ENCODE assay signal across 34 cellular contexts in genomic region chr12:129566800-129567199, GRCh38.
"Had no signal": no experiment of that assay in that cellular context is flagged by ENCODE, and none has a peak within 500 bp of the region (broad histone marks: within the 10 kb centered on the region; RNA-seq: fewer than 3 reads in every experiment).

No MANE protein-coding gene starts in this region.

- H3K4me3 ChIP-seq: adrenal gland, ascending aorta, body of pancreas, breast epithelium, cardiac muscle cell had no signal

- ATAC-seq: activated naive CD4-positive, alpha-beta T cell treated with anti-CD3 and anti-CD28 coated beads, Interleukin-2, amount 50 U/mL, for 72 hours; activated naive CD8-positive, alpha-beta T cell treated with anti-CD3 and anti-CD28 coated beads, Interleukin-2, amount 50 U/mL, for 24 hours; activated T-cell treated with anti-CD3 and anti-CD28 coated beads, Interleukin-2, amount 50 U/mL, for 4 hours; activated T-cell treated with anti-CD3 and anti-CD28 coated beads, Interleukin-2, amount 50 U/mL, for 72 hours; activated T-helper 17 cell treated with anti-CD3 and anti-CD28 coated beads, Interleukin-2, amount 50 U/mL, for 72 hours; body of pancreas had no signal

- H3K9me3 ChIP-seq: adrenal gland, ascending aorta, body of pancreas had no signal

- DNase-seq: activated effector memory CD4-positive, alpha-beta T cell treated with anti-CD3 and anti-CD28 coated beads, Interleukin-2, amount 50 U/mL, for 16 hours; activated effector memory CD4-positive, alpha-beta T cell treated with Interleukin-2 at 50 U/mL for 16 hours; activated gamma-delta T cell; activated gamma-delta T cell treated with Interleukin-2 at 50 U/mL for 16 hours; activated naive CD4-positive, alpha-beta T cell; activated naive CD4-positive, alpha-beta T cell treated with anti-CD3 and anti-CD28 coated beads for 36 hours; activated naive CD4-positive, alpha-beta T cell treated with anti-CD3 and anti-CD28 coated beads, Interleukin-2, amount 10 ng/mL, durations not matched to agents 7 days and 5 days; activated naive CD4-positive, alpha-beta T cell treated with anti-CD3 and anti-CD28 coated beads, Interleukin-2, amount 50 U/mL, for 16 hours; activated naive CD4-positive, alpha-beta T cell treated with Interleukin-2 at 50 U/mL for 16 hours; activated naive CD8-positive, alpha-beta T cell treated with anti-CD3 and anti-CD28 coated beads for 36 hours; activated naive CD8-positive, alpha-beta T cell treated with anti-CD3 and anti-CD28 coated beads, Interleukin-2, amount 10 ng/mL, durations not matched to agents 7 days and 5 days; activated naive CD8-positive, alpha-beta T cell treated with anti-CD3 and anti-CD28 coated beads, Interleukin-2, amount 50 U/mL, for 24 hours; activated T-cell treated with anti-CD3 and anti-CD28 coated beads, Interleukin-2, amount 50 U/mL, for 1 hour; activated T-cell treated with anti-CD3 and anti-CD28 coated beads, Interleukin-2, amount 50 U/mL, for 24 hours; activated T-cell treated with anti-CD3 and anti-CD28 coated beads, Interleukin-2, amount 50 U/mL, for 4 hours; activated T-cell treated with anti-CD3 and anti-CD28 coated beads, Interleukin-2, amount 50 U/mL, for 48 hours; activated T-cell treated with anti-CD3 and anti-CD28 coated beads, Interleukin-2, amount 50 U/mL, for 72 hours; adrenal gland; amniotic stem cell; amygdala; anterior cingulate cortex; aorta; body of pancreas; brain microvascular endothelial cell; caudate nucleus; central memory CD4-positive, alpha-beta T cell; cerebellar nuclear complex had no signal

- H3K36me3 ChIP-seq: adrenal gland, ascending aorta, brain microvascular endothelial cell, breast epithelium, cardiac muscle cell had no signal

- FAIRE-seq: astrocyte, bronchial epithelial cell had no signal

- H3K4me1 ChIP-seq: adrenal gland, ascending aorta, body of pancreas, breast epithelium had no signal

- H3K27me3 ChIP-seq: adrenal gland, ascending aorta, body of pancreas, brain microvascular endothelial cell, breast epithelium had no signal

- H3K27ac ChIP-seq: adrenal gland, ascending aorta, body of pancreas, brain microvascular endothelial cell, breast epithelium, cardiac muscle cell had no signal
